ENCODE assay signal across 9 cellular contexts in genomic region chr3:45499529-45499928, GRCh38.
DNase-seq lines count a peak whose midpoint lies in the region; ATAC-seq and TF ChIP-seq lines count a peak whose summit lies in the region.
"Had no signal": no experiment of that assay in that cellular context is flagged by ENCODE, and none has a peak within 500 bp of the region (broad histone marks: within the 10 kb centered on the region; RNA-seq: fewer than 3 reads in every experiment).

No MANE protein-coding gene starts in this region.

- TF ChIP-seq CTCF in gastrocnemius medialis (IDR thresholded peaks at IDR 0.05 in 4 of 5, conservative IDR thresholded peaks at IDR 0.05 in 1 of 5): peak in 4 of 5 experiments; percentile 18 to 56 (median 42)

- H3K4me1 ChIP-seq in gastrocnemius medialis: peaks cover 31% of the 10 kb centered on the region in 2 donors

- no peak overlapping the region for H3K27ac ChIP-seq in gastrocnemius medialis
- H3K27ac ChIP-seq: BLaER1 had no signal

- peak; percentile 5 for DNase-seq in DMS153 (lab: John Stamatoyannopoulos, UW)
- no peak for DNase-seq in DMS153 treated with DMSO at 0.1 percent for 48 hours (lab: John Stamatoyannopoulos, UW; ENCODE audit: unreplicated experiment)
- DNase-seq in NCI-H526 treated with DMSO at 0.1 percent for 48 hours (lab: John Stamatoyannopoulos, UW): peak; percentile 21
- DNase-seq in epidermal melanocyte (ENCODE audit: insufficient read length, low spot score): peak; percentile 41
- DNase-seq in gastrocnemius medialis: no peak
- DNase-seq in DMS79 (lab: John Stamatoyannopoulos, UW): no peak

- in situ Hi-C loops in gastrocnemius medialis (cut with MboI; ENCODE audit: low sequenced_read_pairs in 4 of 4): loop anchor here (5.0 to 25.0 kb wide), 5 partner anchors 275 to 462 kb away; partner anchors contain the start of genes TMEM158 (in 2 of the 4) and CLEC3B (in 1 of the 4)

- ATAC-seq in gastrocnemius medialis: no peak
- no peak for ATAC-seq in GM21381 (IDR thresholded peaks at IDR 0.05; ENCODE audit: unreplicated experiment)
- no peak for ATAC-seq in HG03095 (IDR thresholded peaks at IDR 0.05; ENCODE audit: unreplicated experiment)

- H3K36me3 ChIP-seq in gastrocnemius medialis: peaks cover 0 to 15% of the 10 kb centered on the region in 2 donors

- intact Hi-C loops in gastrocnemius medialis (cut with DNase I; ENCODE audit: low total_unique reads): loop anchor here (1.0 to 10.0 kb wide), 4 partner anchors 273 to 462 kb away; partner anchors contain the start of gene TMEM158

- H3K27me3 ChIP-seq in gastrocnemius medialis: no peaks in the 10 kb centered on the region
- H3K27me3 ChIP-seq: BLaER1 had no signal

- no peaks in the 10 kb centered on the region for H3K9me3 ChIP-seq in gastrocnemius medialis
- H3K9me3 ChIP-seq: BLaER1 had no signal

- no peak overlapping the region for H3K4me3 ChIP-seq in gastrocnemius medialis
- H3K4me3 ChIP-seq: BLaER1 had no signal

- TF ChIP-seq POLR2A in gastrocnemius medialis (IDR thresholded peaks at IDR 0.05): no peak

Comparison
In these comparisons a context has a peak if more than half of its experiments do, and no peak if none do; other contexts are left out.
1. DNase-seq: peak in DMS153 (single experiment), NCI-H526 treated with DMSO at 0.1 percent for 48 hours (single experiment) and epidermal melanocyte (single experiment); none in DMS153 treated with DMSO at 0.1 percent for 48 hours (single experiment), gastrocnemius medialis (0 of 2) and DMS79 (single experiment).